ENCODE assay signal across 12 cellular contexts in genomic region chr12:125346361-125346760, GRCh38.
DNase-seq lines count a peak whose midpoint lies in the region; ATAC-seq and TF ChIP-seq lines count a peak whose summit lies in the region.
"Had no signal": no experiment of that assay in that cellular context is flagged by ENCODE, and none has a peak within 500 bp of the region (broad histone marks: within the 10 kb centered on the region; RNA-seq: fewer than 3 reads in every experiment).

No MANE protein-coding gene starts in this region.

- no peak overlapping the region for H3K14ac ChIP-seq in H9 (ENCODE audit: insufficient read depth, low read length)

- no peak overlapping the region for H3K56ac ChIP-seq in H9 (ENCODE audit: insufficient read length, low read depth, low read length)

- H3K4me1 Mint-ChIP-seq in H9 = peaks cover 23% of the 10 kb centered on the region in 2 experiments

- H3K27me3 ChIP-seq in H9 (ENCODE audit: insufficient read depth, low read length) = no peaks in the 10 kb centered on the region
- peaks cover 0 to 5% (median 3%) of the 10 kb centered on the region in 3 donors for H3K27me3 ChIP-seq in psoas muscle (ENCODE audit: insufficient read depth in 3 of 3, low read length in 2 of 3)
- H3K27me3 ChIP-seq: BE2C, right atrium auricular region had no signal

- no peak overlapping the region for H2BK120ac ChIP-seq in H9 (ENCODE audit: low read depth, low read length, poor library complexity, severe bottlenecking)

- no peak overlapping the region for H2AK5ac ChIP-seq in H9 (ENCODE audit: insufficient read length, low read length)

- H3K4me2 ChIP-seq in H9 (ENCODE audit: insufficient read depth, insufficient read length, low read length) = peak overlapping the region; percentile 26

- H3K4me3 Mint-ChIP-seq in H9 = peak overlapping the region in 1 of 2 experiments; percentile 30; a peak in 2 of 5 replicates

- H4K91ac ChIP-seq in H9 (ENCODE audit: insufficient read length, low read depth, low read length) = no peak overlapping the region

- H2BK5ac ChIP-seq in H9 (ENCODE audit: insufficient read length, low read length) = no peak overlapping the region

- no peaks in the 10 kb centered on the region; the same call in 1 of the 2 replicates for H3K79me2 ChIP-seq in H9 (ENCODE audit: insufficient read depth, low read length)

- in situ Hi-C loops in SK-MEL-5 (cut with HindIII; ENCODE audit: low pct_unique_long_range_greater_than_20kb, low sequenced_read_pairs) = no loop called here

- no peak overlapping the region for H2AFZ ChIP-seq in H9 (ENCODE audit: low read length)

- H3K36me3 ChIP-seq in psoas muscle (ENCODE audit: insufficient read depth in 1 of 2, low read depth in 1 of 2) = no peaks in the 10 kb centered on the region
- H3K36me3 ChIP-seq: BE2C, right atrium auricular region had no signal

- H3K18ac ChIP-seq in H9 (ENCODE audit: insufficient read length, low read depth, low read length) = no peak overlapping the region

- H3K27me3 Mint-ChIP-seq in H9 (ENCODE audit: low read depth) = no peaks in the 10 kb centered on the region; the same call in 1 of the 2 replicates

- peaks cover 13% of the 10 kb centered on the region for H3K4me1 ChIP-seq in H9 (ENCODE audit: insufficient read depth, low read length)
- H3K4me1 ChIP-seq in psoas muscle = no peaks in the 10 kb centered on the region
- H3K4me1 ChIP-seq: BE2C, right atrium auricular region had no signal

- no peak overlapping the region for H4K5ac ChIP-seq in H9 (ENCODE audit: insufficient read length, low read depth, low read length)

- TF ChIP-seq CTCF in C4-2B (conservative IDR thresholded peaks at IDR 0.05) = peak; percentile 21
- peak; percentile 36; the same call in 2 of the 3 replicates for TF ChIP-seq CTCF in H9 (conservative IDR thresholded peaks at IDR 0.05)
- no peak for TF ChIP-seq CTCF in psoas muscle (IDR thresholded peaks at IDR 0.05)

- intact Hi-C loops in psoas muscle (cut with DNase I) = no loop called here

- H3K9me3 ChIP-seq in H9 (ENCODE audit: control insufficient read depth, low read depth, low read length) (no peaks in the 10 kb centered on the region), psoas muscle (no peaks in the 10 kb centered on the region)
- H3K9me3 ChIP-seq: BE2C, right atrium auricular region had no signal

- H3K9me3 Mint-ChIP-seq in H9 = peaks cover 0 to 7% of the 10 kb centered on the region in 2 experiments; a peak in 3 of 5 replicates

- H3K4ac ChIP-seq in H9 (ENCODE audit: low read depth, low read length) = no peak overlapping the region

- H2BK20ac ChIP-seq in H9 (ENCODE audit: low read depth, low read length, poor library complexity, severe bottlenecking) = no peak overlapping the region

- no peak overlapping the region for H3K23ac ChIP-seq in H9 (ENCODE audit: insufficient read length, low read depth, low read length)

- no peak overlapping the region for H4K8ac ChIP-seq in H9 (replicated peaks; ENCODE audit: insufficient read length, low read depth, low read length)

- H3K9ac ChIP-seq in H9 (ENCODE audit: extremely low read depth, insufficient read length, low read length) = no peak overlapping the region

- H3K27ac ChIP-seq in C4-2B (no peak overlapping the region), H9 (ENCODE audit: insufficient read length, low read depth, low read length) (no peak overlapping the region), psoas muscle (no peak overlapping the region)
- H3K27ac ChIP-seq: right atrium auricular region had no signal

- H3K36me3 Mint-ChIP-seq in H9 (ENCODE audit: insufficient read depth in 1 of 3, low read depth in 3 of 3) = peaks cover 0 to 27% (median 14%) of the 10 kb centered on the region in 3 experiments; a peak in 5 of 7 replicates

- H2BK12ac ChIP-seq in H9 (ENCODE audit: insufficient read length, low read depth, low read length) = no peak overlapping the region

- no peaks in the 10 kb centered on the region for H4K20me1 ChIP-seq in H9 (ENCODE audit: control insufficient read depth, insufficient read depth, insufficient read length)

- ATAC-seq in psoas muscle = no peak
- ATAC-seq in GM21367 (IDR thresholded peaks at IDR 0.05; ENCODE audit: unreplicated experiment) = no peak

- H3K27ac Mint-ChIP-seq in H9 = peak overlapping the region in 1 of 3 experiments; percentile 39; a peak in 1 of 7 replicates

- no peak overlapping the region for H2BK15ac ChIP-seq in H9 (ENCODE audit: low read depth, low read length)

- no CpG with 5 or more reads among the region's 4 CpGs for WGBS in H9 (ENCODE audit: extremely low coverage, insufficient read length, low lambda C conversion rate)
- 32 to 37% (median 33%) methylated on average over 4 of the region's 4 CpGs for WGBS in psoas muscle, 3 donors

- no peak overlapping the region for H3K4me3 ChIP-seq in psoas muscle
- H3K4me3 ChIP-seq: right atrium auricular region had no signal

- H3K79me1 ChIP-seq in H9 (ENCODE audit: insufficient read depth, low read depth, low read length, poor library complexity, severe bottlenecking) = peaks cover 5% of the 10 kb centered on the region

- DNase-seq in H9 (no peak), SK-MEL-5 (ENCODE audit: low read depth, low spot score) (peak; percentile 14), inferior parietal cortex (ENCODE audit: extremely low spot score) (peak; percentile 79), psoas muscle (no peak), GM19238 (ENCODE audit: insufficient read length, low spot score) (no peak), DMS 273 treated with DMSO at 0.1 percent for 48 hours (lab: John Stamatoyannopoulos, UW) (no peak)
- DNase-seq: activated naive CD4-positive, alpha-beta T cell; BE2C; NCI-H1694 treated with DMSO at 0.1 percent for 48 hours had no signal

- no peaks in the 10 kb centered on the region for H3K23me2 ChIP-seq in H9 (ENCODE audit: insufficient read length, low read depth, low read length, poor library complexity, severe bottlenecking)

- no peak overlapping the region for H3T11ph ChIP-seq in H9 (ENCODE audit: low read length)

Comparison
In these comparisons a context has a peak if more than half of its experiments do, and no peak if none do; other contexts are left out.
1. DNase-seq: peak in SK-MEL-5 (single experiment) and inferior parietal cortex (single experiment); none in H9 (single experiment), psoas muscle (0 of 2), GM19238 (single experiment) and DMS 273 treated with DMSO at 0.1 percent for 48 hours (single experiment).